In the genomic region with DNA sequence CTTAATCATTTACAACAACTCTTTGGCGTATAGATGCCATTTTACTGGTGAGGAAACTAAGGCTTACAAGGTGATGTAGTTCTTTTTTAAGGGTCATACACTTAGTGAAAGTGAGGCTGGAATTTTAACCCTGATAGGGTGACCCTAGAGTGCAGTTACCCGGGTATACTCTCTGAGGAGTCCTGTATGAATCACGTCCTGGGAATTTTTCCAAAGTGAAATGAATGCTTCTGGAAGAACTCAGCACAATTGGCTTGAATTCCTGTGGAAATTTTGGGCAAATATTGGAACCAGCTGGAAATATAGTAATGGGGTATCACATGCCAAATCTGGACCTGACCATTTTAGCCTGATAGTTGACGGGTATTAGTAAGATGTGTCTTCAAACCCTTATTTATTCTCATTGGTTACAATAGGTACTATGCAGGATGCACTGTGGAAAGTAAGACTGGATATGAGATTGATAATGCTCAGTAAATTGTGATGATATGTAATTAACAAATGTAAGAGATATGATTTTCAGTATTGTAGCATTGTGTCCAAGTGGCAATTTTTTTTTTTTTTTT, we compare ENCODE assay signal across 12 cellular contexts. TPM values are rescaled to one million over a fixed set of nuclear protein-coding genes. Genes with fewer than 3 reads are reported as not detected.
A peak's percentile ranks its signal among the peaks of the same experiment; 100 is the strongest.
DNase-seq lines count a peak whose midpoint lies in the region; ATAC-seq and TF ChIP-seq lines count a peak whose summit lies in the region.
"Had no signal": no experiment of that assay in that cellular context is flagged by ENCODE, and none has a peak within 500 bp of the region (broad histone marks: within the 10 kb centered on the region; RNA-seq: fewer than 3 reads in every experiment).

No MANE protein-coding gene starts in this region.

- H3K9me3 ChIP-seq in fibroblast of lung (ENCODE audit: control insufficient read depth, insufficient read depth, low read depth, low read length) = no peaks in the 10 kb centered on the region

- no peak overlapping the region for H3K4me3 Mint-ChIP-seq in effector memory CD8-positive, alpha-beta T cell

- no peak overlapping the region for H3K9ac ChIP-seq in fibroblast of lung (ENCODE audit: insufficient read depth, low read length)

- DNase-seq in Daoy (ENCODE audit: low read depth) (peak; percentile 55), RWPE1 (ENCODE audit: low spot score) (peak; percentile 82), fibroblast of lung (ENCODE audit: low read depth in 2 of 2) (peak; percentile 89 to 92), pons (ENCODE audit: low spot score) (peak; percentile 52), LoVo (ENCODE audit: low spot score) (no peak)
- DNase-seq in effector memory CD8-positive, alpha-beta T cell = no peak
- DNase-seq: erythroblast, KG1, NCI-H69, trophoblast cell had no signal

- no peak overlapping the region for H2AFZ ChIP-seq in fibroblast of lung (ENCODE audit: low read length)

- H3K4me3 ChIP-seq in fibroblast of lung (replicated peaks in 1 of 4; ENCODE audit: control extremely low read depth in 1 of 4, insufficient read depth in 1 of 4, low read depth in 3 of 4, low read length in 4 of 4) = no peak overlapping the region

- H3K9me3 Mint-ChIP-seq in effector memory CD8-positive, alpha-beta T cell = no peaks in the 10 kb centered on the region

- peak overlapping the region in 1 of 2 donors; percentile 27 for H3K27ac Mint-ChIP-seq in effector memory CD8-positive, alpha-beta T cell

- H4K20me1 ChIP-seq in fibroblast of lung (ENCODE audit: control insufficient read depth, extremely low read depth, insufficient read depth, low read length) = no peaks in the 10 kb centered on the region

- H3K4me1 ChIP-seq in fibroblast of lung (ENCODE audit: control insufficient read depth, extremely low read depth, insufficient read depth, low read length) = peaks cover 7% of the 10 kb centered on the region

- H3K27me3 Mint-ChIP-seq in effector memory CD8-positive, alpha-beta T cell = no peaks in the 10 kb centered on the region

- CTCF ChIA-PET in RWPE1 (lab: Yijun Ruan, JAX) = interaction anchor here (1.7 kb wide), 1 partner anchor 10 kb away, joined by 4 read pairs; no protein-coding TSS in a partner anchor

- peaks cover 3% of the 10 kb centered on the region for H3K36me3 ChIP-seq in fibroblast of lung (ENCODE audit: control insufficient read depth, insufficient read depth, low read length)

- H3K79me2 ChIP-seq in fibroblast of lung (ENCODE audit: control insufficient read depth, insufficient read depth, low read length) = peaks cover 21% of the 10 kb centered on the region

- POLR2A ChIA-PET in RWPE1 (lab: Yijun Ruan, JAX; ENCODE audit: low non-redundant PET) = no interaction called here

- H3K27me3 ChIP-seq in fibroblast of lung (ENCODE audit: control insufficient read depth, insufficient read depth, low read length) = no peaks in the 10 kb centered on the region

- ATAC-seq in effector memory CD8-positive, alpha-beta T cell (replicated peaks) = no peak
- ATAC-seq in GM21526 (IDR thresholded peaks at IDR 0.05; ENCODE audit: low FRiP score, unreplicated experiment) (no peak), GM18858 (IDR thresholded peaks at IDR 0.05; ENCODE audit: unreplicated experiment) (no peak)

- H3K36me3 Mint-ChIP-seq in effector memory CD8-positive, alpha-beta T cell (ENCODE audit: insufficient read depth) = peaks cover 94% of the 10 kb centered on the region

- H3K27ac ChIP-seq in RWPE1 (peak overlapping the region; percentile 66), fibroblast of lung (ENCODE audit: insufficient read depth, low read length) (no peak overlapping the region)

- no peak overlapping the region for H3K4me2 ChIP-seq in fibroblast of lung (ENCODE audit: extremely low read depth, insufficient read depth, low read length)

- TF ChIP-seq CTCF in RWPE1 (conservative IDR thresholded peaks at IDR 0.05; ENCODE audit: low read depth) (no peak), fibroblast of lung (conservative IDR thresholded peaks at IDR 0.05 in 1 of 2, IDR thresholded peaks at IDR 0.05 in 1 of 2; ENCODE audit: low read depth in 1 of 2, low read length in 2 of 2) (no peak)

- peaks cover 29 to 59% of the 10 kb centered on the region in 2 donors for H3K4me1 Mint-ChIP-seq in effector memory CD8-positive, alpha-beta T cell (ENCODE audit: low read depth in 2 of 2)

RNA-seq across cellular contexts. Expression of gene SUB1, which starts 14.8 kb away (rescaled TPM):
- total RNA-seq in Daoy (2014; rRNA removed; shearing (Covaris generic)) = 353 and 407 TPM in 2 replicates
- total RNA-seq in fibroblast of lung = 76.5 and 88.0 TPM in 2 replicates
- 349 and 358 TPM in 2 replicates for polyA plus RNA-seq in fibroblast of lung
- 288 and 292 TPM in 2 replicates for polyA plus RNA-seq in fibroblast of lung (2012)
- 0.85 and 2.7 TPM in 2 replicates for polyA minus RNA-seq in fibroblast of lung (ENCODE audit: low replicate concordance)

Comparison
In these comparisons a context has a peak if more than half of its experiments do, and no peak if none do; other contexts are left out.
1. DNase-seq: peak in Daoy (single experiment), RWPE1 (single experiment), fibroblast of lung (2 of 2) and pons (single experiment); none in LoVo (single experiment) and effector memory CD8-positive, alpha-beta T cell (0 of 3).